In the genomic region with DNA sequence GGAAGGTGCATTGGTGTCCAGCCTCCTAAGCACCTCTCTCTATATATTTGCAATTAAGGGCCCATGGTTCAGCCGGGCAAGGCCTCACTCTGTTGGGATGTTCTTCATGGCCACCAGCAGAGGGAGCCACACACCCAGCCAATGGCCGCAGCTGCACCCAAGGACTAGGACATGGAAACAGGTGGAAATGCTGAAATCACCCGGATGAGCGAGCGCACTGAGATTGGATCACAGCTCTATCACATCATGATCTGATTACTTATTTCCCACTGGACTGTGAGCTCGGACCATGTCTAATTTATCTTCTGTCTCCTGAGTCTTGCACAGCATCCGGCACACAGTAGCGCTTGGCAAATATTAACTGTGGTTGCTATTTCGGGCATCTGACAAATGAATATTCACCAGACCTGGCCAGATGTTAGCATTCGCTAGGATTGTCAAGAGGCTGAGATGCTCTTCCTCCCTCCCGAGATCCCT, we compare ENCODE assay signal across 1 cellular context.
A peak's percentile ranks its signal among the peaks of the same experiment; 100 is the strongest.
TF ChIP-seq lines count a peak whose summit lies in the region.

No MANE protein-coding gene starts in this region.

TF ChIP-seq in SK-N-SH, 30 proteins besides CTCF, POLR2A, EP300 and RAD21 (continued from another document):
- TF ChIP-seq, protein P1, sequence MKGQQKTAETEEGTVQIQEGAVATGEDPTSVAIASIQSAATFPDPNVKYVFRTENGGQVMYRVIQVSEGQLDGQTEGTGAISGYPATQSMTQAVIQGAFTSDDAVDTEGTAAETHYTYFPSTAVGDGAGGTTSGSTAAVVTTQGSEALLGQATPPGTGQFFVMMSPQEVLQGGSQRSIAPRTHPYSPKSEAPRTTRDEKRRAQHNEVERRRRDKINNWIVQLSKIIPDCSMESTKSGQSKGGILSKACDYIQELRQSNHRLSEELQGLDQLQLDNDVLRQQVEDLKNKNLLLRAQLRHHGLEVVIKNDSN (IDR thresholded peaks at IDR 0.05; ENCODE audit: borderline replicate concordance, low read depth) = no peak
- TF ChIP-seq SMC3 (IDR thresholded peaks at IDR 0.05; ENCODE audit: low read depth, low read length) (peak; percentile 99), FOXM1 (IDR thresholded peaks at IDR 0.05; ENCODE audit: low read depth) (no peak), GATA2 (CRISPR knock-in tag; IDR thresholded peaks at IDR 0.05) (peak; percentile 80), RFX5 (IDR thresholded peaks at IDR 0.05; ENCODE audit: low read length) (peak; percentile 94), GABPA (IDR thresholded peaks at IDR 0.05; ENCODE audit: low read depth) (no peak), RCOR1 (IDR thresholded peaks at IDR 0.05; ENCODE audit: low read length) (peak; percentile 99), TCF12 (IDR thresholded peaks at IDR 0.05) (peak; percentile 42; the same call in 1 of the 2 replicates), EZH2phosphoT487 (IDR thresholded peaks at IDR 0.05; ENCODE audit: borderline replicate concordance, low read depth) (no peak), NFIC (IDR thresholded peaks at IDR 0.05; ENCODE audit: borderline replicate concordance) (no peak)
- TF ChIP-seq, protein P2, sequence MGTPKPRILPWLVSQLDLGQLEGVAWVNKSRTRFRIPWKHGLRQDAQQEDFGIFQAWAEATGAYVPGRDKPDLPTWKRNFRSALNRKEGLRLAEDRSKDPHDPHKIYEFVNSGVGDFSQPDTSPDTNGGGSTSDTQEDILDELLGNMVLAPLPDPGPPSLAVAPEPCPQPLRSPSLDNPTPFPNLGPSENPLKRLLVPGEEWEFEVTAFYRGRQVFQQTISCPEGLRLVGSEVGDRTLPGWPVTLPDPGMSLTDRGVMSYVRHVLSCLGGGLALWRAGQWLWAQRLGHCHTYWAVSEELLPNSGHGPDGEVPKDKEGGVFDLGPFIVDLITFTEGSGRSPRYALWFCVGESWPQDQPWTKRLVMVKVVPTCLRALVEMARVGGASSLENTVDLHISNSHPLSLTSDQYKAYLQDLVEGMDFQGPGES (IDR thresholded peaks at IDR 0.05; ENCODE audit: low read depth, low read length) = no peak
- TF ChIP-seq, protein P3, sequence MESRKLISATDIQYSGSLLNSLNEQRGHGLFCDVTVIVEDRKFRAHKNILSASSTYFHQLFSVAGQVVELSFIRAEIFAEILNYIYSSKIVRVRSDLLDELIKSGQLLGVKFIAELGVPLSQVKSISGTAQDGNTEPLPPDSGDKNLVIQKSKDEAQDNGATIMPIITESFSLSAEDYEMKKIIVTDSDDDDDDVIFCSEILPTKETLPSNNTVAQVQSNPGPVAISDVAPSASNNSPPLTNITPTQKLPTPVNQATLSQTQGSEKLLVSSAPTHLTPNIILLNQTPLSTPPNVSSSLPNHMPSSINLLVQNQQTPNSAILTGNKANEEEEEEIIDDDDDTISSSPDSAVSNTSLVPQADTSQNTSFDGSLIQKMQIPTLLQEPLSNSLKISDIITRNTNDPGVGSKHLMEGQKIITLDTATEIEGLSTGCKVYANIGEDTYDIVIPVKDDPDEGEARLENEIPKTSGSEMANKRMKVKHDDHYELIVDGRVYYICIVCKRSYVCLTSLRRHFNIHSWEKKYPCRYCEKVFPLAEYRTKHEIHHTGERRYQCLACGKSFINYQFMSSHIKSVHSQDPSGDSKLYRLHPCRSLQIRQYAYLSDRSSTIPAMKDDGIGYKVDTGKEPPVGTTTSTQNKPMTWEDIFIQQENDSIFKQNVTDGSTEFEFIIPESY (IDR thresholded peaks at IDR 0.05; ENCODE audit: borderline replicate concordance, low read depth) = no peak
- TF ChIP-seq, protein P4, sequence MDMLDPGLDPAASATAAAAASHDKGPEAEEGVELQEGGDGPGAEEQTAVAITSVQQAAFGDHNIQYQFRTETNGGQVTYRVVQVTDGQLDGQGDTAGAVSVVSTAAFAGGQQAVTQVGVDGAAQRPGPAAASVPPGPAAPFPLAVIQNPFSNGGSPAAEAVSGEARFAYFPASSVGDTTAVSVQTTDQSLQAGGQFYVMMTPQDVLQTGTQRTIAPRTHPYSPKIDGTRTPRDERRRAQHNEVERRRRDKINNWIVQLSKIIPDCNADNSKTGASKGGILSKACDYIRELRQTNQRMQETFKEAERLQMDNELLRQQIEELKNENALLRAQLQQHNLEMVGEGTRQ (IDR thresholded peaks at IDR 0.05; ENCODE audit: borderline replicate concordance, low read depth, low read length) = no peak
- TF ChIP-seq, protein P5, sequence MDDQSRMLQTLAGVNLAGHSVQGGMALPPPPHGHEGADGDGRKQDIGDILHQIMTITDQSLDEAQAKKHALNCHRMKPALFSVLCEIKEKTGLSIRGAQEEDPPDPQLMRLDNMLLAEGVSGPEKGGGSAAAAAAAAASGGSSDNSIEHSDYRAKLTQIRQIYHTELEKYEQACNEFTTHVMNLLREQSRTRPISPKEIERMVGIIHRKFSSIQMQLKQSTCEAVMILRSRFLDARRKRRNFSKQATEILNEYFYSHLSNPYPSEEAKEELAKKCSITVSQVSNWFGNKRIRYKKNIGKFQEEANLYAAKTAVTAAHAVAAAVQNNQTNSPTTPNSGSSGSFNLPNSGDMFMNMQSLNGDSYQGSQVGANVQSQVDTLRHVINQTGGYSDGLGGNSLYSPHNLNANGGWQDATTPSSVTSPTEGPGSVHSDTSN (IDR thresholded peaks at IDR 0.05) = 0 out of 2 replicates have a peak, but pooled peaks have one; percentile 15
